20 cellular contexts compared by ENCODE assay signal in genomic region chr6:158978752-158979151, GRCh38.
DNase-seq lines count a peak whose midpoint lies in the region; ATAC-seq and TF ChIP-seq lines count a peak whose summit lies in the region.
"Had no signal": no experiment of that assay in that cellular context is flagged by ENCODE, and none has a peak within 500 bp of the region (broad histone marks: within the 10 kb centered on the region; RNA-seq: fewer than 3 reads in every experiment).

No MANE protein-coding gene starts in this region.

- in situ Hi-C loops in astrocyte of the spinal cord (cut with HindIII; ENCODE audit: low sequenced_read_pairs) = no loop called here

- ATAC-seq in GM19467 (IDR thresholded peaks at IDR 0.05; ENCODE audit: unreplicated experiment) = no peak
- ATAC-seq in HG03469 (IDR thresholded peaks at IDR 0.05; ENCODE audit: unreplicated experiment) = no peak
- no peak for ATAC-seq in GM21786 (IDR thresholded peaks at IDR 0.05; ENCODE audit: unreplicated experiment)
- ATAC-seq: naive thymus-derived CD4-positive, alpha-beta T cell; stimulated activated naive CD8-positive, alpha-beta T cell treated with anti-CD3 and anti-CD28 coated beads, Interleukin-15, Interleukin-2, amounts not matched to agents 100 U/mL and 50 U/mL, for 24 hours had no signal

- TF ChIP-seq RAD21 in Ishikawa (IDR thresholded peaks at IDR 0.05; ENCODE audit: low read depth) = no peak

- H3K4me3 ChIP-seq in astrocyte of the spinal cord (ENCODE audit: low read depth, low read length) (no peak overlapping the region), foreskin fibroblast (ENCODE audit: low read depth in 1 of 2, low read length in 2 of 2) (no peak overlapping the region)
- H3K4me3 ChIP-seq: cardiac muscle cell, sigmoid colon, SJSA1, thyroid gland had no signal

- TF ChIP-seq CTCF in astrocyte of the spinal cord (IDR thresholded peaks at IDR 0.05; ENCODE audit: low read depth, low read length) (no peak), foreskin fibroblast (IDR thresholded peaks at IDR 0.05; ENCODE audit: low read depth, low read length) (no peak)

- DNase-seq in EH (ENCODE audit: low read depth) = peak; percentile 34
- peak; percentile 32 for DNase-seq in astrocyte of the spinal cord (ENCODE audit: low read depth, low spot score)
- DNase-seq in foreskin fibroblast = peak; percentile 54 to 80
- DNase-seq in DMS 273 treated with DMSO at 0.1 percent for 48 hours (lab: John Stamatoyannopoulos, UW) = no peak
- DNase-seq: activated CD4-positive, alpha-beta T cell treated with anti-CD3 and anti-CD28 coated beads, Interleukin-2, amount 10 ng/mL, durations not matched to agents 24 days and 14 days; activated naive CD8-positive, alpha-beta T cell treated with anti-CD3 and anti-CD28 coated beads for 36 hours; GF-D8; H9; naive thymus-derived CD4-positive, alpha-beta T cell; NCI-H1694; NCI-H774; sigmoid colon; stimulated activated naive CD8-positive, alpha-beta T cell treated with anti-CD3 and anti-CD28 coated beads, Interleukin-15, Interleukin-2, amounts not matched to agents 100 U/mL and 50 U/mL, for 24 hours; thyroid gland had no signal

- no peak for TF ChIP-seq EP300 in Ishikawa (IDR thresholded peaks at IDR 0.05; ENCODE audit: borderline replicate concordance)

TF ChIP-seq in Ishikawa, 13 proteins besides CTCF, POLR2A, EP300 and RAD21:
- TF ChIP-seq TEAD4 (IDR thresholded peaks at IDR 0.05) (no peak), CEBPB (IDR thresholded peaks at IDR 0.05) (peak; percentile 73), YY1 (IDR thresholded peaks at IDR 0.05; ENCODE audit: low read depth) (no peak), CREB1 (IDR thresholded peaks at IDR 0.05; ENCODE audit: low read depth) (no peak), NFIC (IDR thresholded peaks at IDR 0.05) (no peak)
